12 cellular contexts compared by ENCODE assay signal in genomic region chr11:84549221-84549620, GRCh38.
DNase-seq lines count a peak whose midpoint lies in the region; ATAC-seq and TF ChIP-seq lines count a peak whose summit lies in the region.
"Had no signal": no experiment of that assay in that cellular context is flagged by ENCODE, and none has a peak within 500 bp of the region (broad histone marks: within the 10 kb centered on the region; RNA-seq: fewer than 3 reads in every experiment).

No MANE protein-coding gene starts in this region.

- DNase-seq in stimulated activated naive B cell treated with anti-CD40 and anti-IgM and Interleukin-4, amounts not matched to agents 10 μg/mL and 1 μg/mL and 100 μg/mL, for 72 hours: peak; percentile 13
- DNase-seq in NCI-H2196 (lab: John Stamatoyannopoulos, UW; ENCODE audit: unreplicated experiment): no peak
- no peak for DNase-seq in T-helper 2 cell treated with Interferon-gamma antibody and Interleukin-4, amounts not matched to agents 5 μg/mL and 100 μg/mL, for 36 hours (ENCODE audit: low spot score)
- no peak for DNase-seq in nephron progenitor cell
- DNase-seq: activated naive CD4-positive, alpha-beta T cell treated with Interleukin-2 at 50 U/mL for 16 hours; GF-D8; NCI-H526 had no signal

- no peak overlapping the region for H3K27ac Mint-ChIP-seq in stimulated activated naive B cell treated with anti-CD40 and anti-IgM and Interleukin-4, amounts not matched to agents 10 μg/mL and 1 μg/mL and 100 μg/mL, for 72 hours
- H3K27ac Mint-ChIP-seq in T-helper 2 cell treated with Interferon-gamma antibody and Interleukin-4, amounts not matched to agents 5 μg/mL and 100 μg/mL, for 36 hours: no peak overlapping the region
- no peak overlapping the region for H3K27ac Mint-ChIP-seq in nephron progenitor cell
- H3K27ac Mint-ChIP-seq: stimulated activated effector memory CD8-positive, alpha-beta T cell treated with anti-CD3 and anti-CD28 coated beads, Interleukin-12 subunit alpha, Interleukin-12 subunit beta, amount 100 ng/mL, for 72 hours had no signal

- peaks cover 2 to 16% of the 10 kb centered on the region in 2 donors for H3K4me1 Mint-ChIP-seq in stimulated activated naive B cell treated with anti-CD40 and anti-IgM and Interleukin-4, amounts not matched to agents 10 μg/mL and 1 μg/mL and 100 μg/mL, for 72 hours
- H3K4me1 Mint-ChIP-seq in T-helper 2 cell treated with Interferon-gamma antibody and Interleukin-4, amounts not matched to agents 5 μg/mL and 100 μg/mL, for 36 hours (ENCODE audit: low read depth): no peaks in the 10 kb centered on the region
- H3K4me1 Mint-ChIP-seq in nephron progenitor cell: no peaks in the 10 kb centered on the region
- H3K4me1 Mint-ChIP-seq: stimulated activated effector memory CD8-positive, alpha-beta T cell treated with anti-CD3 and anti-CD28 coated beads, Interleukin-12 subunit alpha, Interleukin-12 subunit beta, amount 100 ng/mL, for 72 hours had no signal

- no peaks in the 10 kb centered on the region for H3K9me3 Mint-ChIP-seq in stimulated activated naive B cell treated with anti-CD40 and anti-IgM and Interleukin-4, amounts not matched to agents 10 μg/mL and 1 μg/mL and 100 μg/mL, for 72 hours
- peaks cover 4% of the 10 kb centered on the region for H3K9me3 Mint-ChIP-seq in T-helper 2 cell treated with Interferon-gamma antibody and Interleukin-4, amounts not matched to agents 5 μg/mL and 100 μg/mL, for 36 hours
- H3K9me3 Mint-ChIP-seq in nephron progenitor cell: peaks cover 4% of the 10 kb centered on the region

- no peak overlapping the region for H3K4me3 Mint-ChIP-seq in stimulated activated naive B cell treated with anti-CD40 and anti-IgM and Interleukin-4, amounts not matched to agents 10 μg/mL and 1 μg/mL and 100 μg/mL, for 72 hours
- H3K4me3 Mint-ChIP-seq in T-helper 2 cell treated with Interferon-gamma antibody and Interleukin-4, amounts not matched to agents 5 μg/mL and 100 μg/mL, for 36 hours: no peak overlapping the region
- H3K4me3 Mint-ChIP-seq in nephron progenitor cell: no peak overlapping the region
- H3K4me3 Mint-ChIP-seq: stimulated activated effector memory CD8-positive, alpha-beta T cell treated with anti-CD3 and anti-CD28 coated beads, Interleukin-12 subunit alpha, Interleukin-12 subunit beta, amount 100 ng/mL, for 72 hours had no signal

- H3K27me3 Mint-ChIP-seq in stimulated activated naive B cell treated with anti-CD40 and anti-IgM and Interleukin-4, amounts not matched to agents 10 μg/mL and 1 μg/mL and 100 μg/mL, for 72 hours: peaks cover 5 to 6% of the 10 kb centered on the region in 2 donors
- no peaks in the 10 kb centered on the region for H3K27me3 Mint-ChIP-seq in T-helper 2 cell treated with Interferon-gamma antibody and Interleukin-4, amounts not matched to agents 5 μg/mL and 100 μg/mL, for 36 hours (ENCODE audit: low read depth)
- peaks cover 7% of the 10 kb centered on the region for H3K27me3 Mint-ChIP-seq in nephron progenitor cell (ENCODE audit: low read depth, poor library complexity)

- no peaks in the 10 kb centered on the region for H3K36me3 Mint-ChIP-seq in stimulated activated naive B cell treated with anti-CD40 and anti-IgM and Interleukin-4, amounts not matched to agents 10 μg/mL and 1 μg/mL and 100 μg/mL, for 72 hours
- no peaks in the 10 kb centered on the region for H3K36me3 Mint-ChIP-seq in T-helper 2 cell treated with Interferon-gamma antibody and Interleukin-4, amounts not matched to agents 5 μg/mL and 100 μg/mL, for 36 hours (ENCODE audit: low read depth)
- no peaks in the 10 kb centered on the region for H3K36me3 Mint-ChIP-seq in nephron progenitor cell (ENCODE audit: low read depth)
- H3K36me3 Mint-ChIP-seq: stimulated activated effector memory CD8-positive, alpha-beta T cell treated with anti-CD3 and anti-CD28 coated beads, Interleukin-12 subunit alpha, Interleukin-12 subunit beta, amount 100 ng/mL, for 72 hours had no signal

- peak; percentile 87 for ATAC-seq in GM19035 (IDR thresholded peaks at IDR 0.05; ENCODE audit: unreplicated experiment)
- ATAC-seq in HG02763 (IDR thresholded peaks at IDR 0.05; ENCODE audit: unreplicated experiment): peak; percentile 96
- peak; percentile 77 for ATAC-seq in HG03571 (IDR thresholded peaks at IDR 0.05; ENCODE audit: unreplicated experiment)
- peak; percentile 97 to 98 for ATAC-seq in stimulated activated naive B cell treated with anti-CD40 and anti-IgM and Interleukin-4, amounts not matched to agents 10 μg/mL and 1 μg/mL and 100 μg/mL, for 72 hours (replicated peaks)
- ATAC-seq: left lobe of liver; stimulated activated effector memory CD8-positive, alpha-beta T cell treated with anti-CD3 and anti-CD28 coated beads, Interleukin-12 subunit alpha, Interleukin-12 subunit beta, amount 100 ng/mL, for 72 hours had no signal

- no peak for TF ChIP-seq CTCF in nephron progenitor cell (IDR thresholded peaks at IDR 0.05)
